In genomic region chr2:129255610-129256313, GRCh38 we compare ENCODE assay signal across 19 cellular contexts.
DNase-seq lines count a peak whose midpoint lies in the region; ATAC-seq, FAIRE-seq and TF ChIP-seq lines count a peak whose summit lies in the region.
"Had no signal": no experiment of that assay in that cellular context is flagged by ENCODE, and none has a peak within 500 bp of the region (broad histone marks: within the 10 kb centered on the region; RNA-seq: fewer than 3 reads in every experiment).

No MANE protein-coding gene starts in this region.

- CTCF ChIA-PET in naive thymus-derived CD4-positive, alpha-beta T cell (lab: Charles Lee) = no interaction called here

- no peak overlapping the region for H3K4me3 ChIP-seq in bronchial epithelial cell (ENCODE audit: low read depth, low read length)
- H3K4me3 ChIP-seq in naive thymus-derived CD4-positive, alpha-beta T cell (ENCODE audit: low read length) = no peak overlapping the region
- H3K4me3 ChIP-seq: GM23248, HAP-1 had no signal

- H3K36me3 Mint-ChIP-seq in activated T-cell treated with anti-CD3 and anti-CD28 coated beads, Interleukin-2, amount 50 U/mL, for 72 hours (ENCODE audit: insufficient read depth in 2 of 2) = peaks cover 0 to 8% of the 10 kb centered on the region in 2 donors
- peaks cover 0 to 8% (median 0%) of the 10 kb centered on the region in 5 donors for H3K36me3 Mint-ChIP-seq in naive thymus-derived CD4-positive, alpha-beta T cell
- H3K36me3 Mint-ChIP-seq: CD4-positive, CD25-positive, alpha-beta regulatory T cell had no signal

- peak; percentile 80 for FAIRE-seq in bronchial epithelial cell (lab: Jason Lieb, UNC)
- FAIRE-seq: A204.1, G401.6 had no signal

- no peak overlapping the region for H3K27ac ChIP-seq in naive thymus-derived CD4-positive, alpha-beta T cell (ENCODE audit: low read depth, low read length)
- H3K27ac ChIP-seq: GM23248 had no signal

- H3K9me3 Mint-ChIP-seq in activated T-cell treated with anti-CD3 and anti-CD28 coated beads, Interleukin-2, amount 50 U/mL, for 72 hours = peaks cover 17 to 18% of the 10 kb centered on the region in 2 donors
- peaks cover 7 to 26% (median 14%) of the 10 kb centered on the region in 11 donors for H3K9me3 Mint-ChIP-seq in naive thymus-derived CD4-positive, alpha-beta T cell

- ATAC-seq in activated T-cell treated with anti-CD3 and anti-CD28 coated beads, Interleukin-2, amount 50 U/mL, for 72 hours (replicated peaks in 1 of 2) = peak; percentile 58 to 76
- peak; percentile 3 for ATAC-seq in naive thymus-derived CD4-positive, alpha-beta T cell
- no peak for ATAC-seq in GM21717 (IDR thresholded peaks at IDR 0.05; ENCODE audit: unreplicated experiment)
- ATAC-seq: Panc1, Right ventricle myocardium inferior had no signal

- H3K27me3 ChIP-seq in bronchial epithelial cell (ENCODE audit: control insufficient read depth, insufficient read depth, low read length) = no peaks in the 10 kb centered on the region
- H3K27me3 ChIP-seq in naive thymus-derived CD4-positive, alpha-beta T cell (ENCODE audit: control insufficient read depth in 2 of 2, insufficient read depth in 2 of 2, low read length in 2 of 2) = no peaks in the 10 kb centered on the region
- H3K27me3 ChIP-seq: BE2C had no signal

- no peaks in the 10 kb centered on the region for H3K4me1 ChIP-seq in naive thymus-derived CD4-positive, alpha-beta T cell (ENCODE audit: control insufficient read depth in 2 of 2, insufficient read depth in 2 of 2, low read length in 2 of 2)
- H3K4me1 ChIP-seq: BE2C, HAP-1 had no signal

- no peaks in the 10 kb centered on the region for H3K4me1 Mint-ChIP-seq in activated T-cell treated with anti-CD3 and anti-CD28 coated beads, Interleukin-2, amount 50 U/mL, for 72 hours (ENCODE audit: low read depth)
- H3K4me1 Mint-ChIP-seq in naive thymus-derived CD4-positive, alpha-beta T cell = no peaks in the 10 kb centered on the region
- H3K4me1 Mint-ChIP-seq: CD4-positive, CD25-positive, alpha-beta regulatory T cell had no signal

- intact Hi-C loops in naive thymus-derived CD4-positive, alpha-beta T cell (cut with micrococcal nuclease) = no loop called here

- TF ChIP-seq CTCF in bronchial epithelial cell (IDR thresholded peaks at IDR 0.05; ENCODE audit: insufficient read depth, low read length, severe bottlenecking) = no peak

- no peaks in the 10 kb centered on the region for H3K36me3 ChIP-seq in bronchial epithelial cell (ENCODE audit: control insufficient read depth, insufficient read depth, low read length)
- no peaks in the 10 kb centered on the region for H3K36me3 ChIP-seq in naive thymus-derived CD4-positive, alpha-beta T cell (ENCODE audit: control insufficient read depth in 2 of 3, insufficient read depth in 3 of 3, low read length in 3 of 3)
- H3K36me3 ChIP-seq: BE2C, HAP-1 had no signal

- H3K9me3 ChIP-seq in naive thymus-derived CD4-positive, alpha-beta T cell (ENCODE audit: control insufficient read depth in 2 of 3, low read length in 3 of 3) = no peaks in the 10 kb centered on the region
- H3K9me3 ChIP-seq: BE2C, HAP-1 had no signal

- H3K4me3 Mint-ChIP-seq in activated T-cell treated with anti-CD3 and anti-CD28 coated beads, Interleukin-2, amount 50 U/mL, for 72 hours = no peak overlapping the region
- H3K4me3 Mint-ChIP-seq in naive thymus-derived CD4-positive, alpha-beta T cell = no peak overlapping the region

- POLR2A ChIA-PET in naive thymus-derived CD4-positive, alpha-beta T cell (lab: Charles Lee) = no interaction called here

- DNase-seq in activated T-cell treated with anti-CD3 and anti-CD28 coated beads, Interleukin-2, amount 50 U/mL, for 72 hours = peak in 1 of 2 donors; percentile 1
- DNase-seq in activated T-cell treated with anti-CD3 and anti-CD28 coated beads, Interleukin-2, amount 50 U/mL, for 48 hours = no peak
- DNase-seq in RKO (ENCODE audit: low spot score) (peak; percentile 18), bronchial epithelial cell (ENCODE audit: low read depth) (peak; percentile 50), NCI-H1048 (lab: John Stamatoyannopoulos, UW) (no peak)
- no peak for DNase-seq in naive thymus-derived CD4-positive, alpha-beta T cell
- DNase-seq: BE2C; CD4-positive, CD25-positive, alpha-beta regulatory T cell; COR-L47; DMS 273 treated with DMSO at 0.1 percent for 48 hours; GM23248; KBM-7; NCI-H1694 treated with DMSO at 0.1 percent for 48 hours had no signal

- no peaks in the 10 kb centered on the region for H3K27me3 Mint-ChIP-seq in activated T-cell treated with anti-CD3 and anti-CD28 coated beads, Interleukin-2, amount 50 U/mL, for 72 hours (ENCODE audit: low read depth)
- peaks cover 0 to 5% (median 0%) of the 10 kb centered on the region in 5 donors for H3K27me3 Mint-ChIP-seq in naive thymus-derived CD4-positive, alpha-beta T cell
- H3K27me3 Mint-ChIP-seq: CD4-positive, CD25-positive, alpha-beta regulatory T cell had no signal

- no peak overlapping the region for H3K27ac Mint-ChIP-seq in activated T-cell treated with anti-CD3 and anti-CD28 coated beads, Interleukin-2, amount 50 U/mL, for 72 hours
- H3K27ac Mint-ChIP-seq in naive thymus-derived CD4-positive, alpha-beta T cell = no peak overlapping the region
- H3K27ac Mint-ChIP-seq: CD4-positive, CD25-positive, alpha-beta regulatory T cell had no signal

Comparison
In these comparisons a context has a peak if more than half of its experiments do, and no peak if none do; other contexts are left out.
1. DNase-seq: peak in RKO (single experiment) and bronchial epithelial cell (single experiment); none in activated T-cell treated with anti-CD3 and anti-CD28 coated beads, Interleukin-2, amount 50 U/mL, for 48 hours (0 of 2), naive thymus-derived CD4-positive, alpha-beta T cell (0 of 9) and NCI-H1048 (single experiment).